In the genomic region with DNA sequence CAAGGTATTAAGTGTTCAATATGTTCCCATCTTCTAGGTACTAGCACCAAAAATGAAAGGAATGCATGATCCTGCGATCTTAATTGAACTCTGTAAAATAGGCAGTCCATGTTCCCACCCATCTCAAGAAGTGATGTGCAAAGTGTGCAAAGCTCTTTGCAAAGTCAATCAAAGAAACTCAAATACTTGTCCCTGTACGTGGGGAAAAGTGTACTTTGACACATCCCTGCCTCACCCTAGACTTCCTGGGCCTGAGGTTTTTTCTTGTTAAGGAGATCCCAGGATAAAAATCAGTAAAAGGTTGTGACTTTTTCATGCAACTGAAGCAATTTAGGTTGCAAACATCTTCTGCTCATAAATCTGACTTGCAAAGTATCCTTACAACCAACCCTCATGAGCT, we compare ENCODE assay signal across 16 cellular contexts. TPM values are rescaled to one million over a fixed set of nuclear protein-coding genes. Genes with fewer than 3 reads are reported as not detected.
A peak's percentile ranks its signal among the peaks of the same experiment; 100 is the strongest.
DNase-seq lines count a peak whose midpoint lies in the region; ATAC-seq and TF ChIP-seq lines count a peak whose summit lies in the region.
"Had no signal": no experiment of that assay in that cellular context is flagged by ENCODE, and none has a peak within 500 bp of the region (broad histone marks: within the 10 kb centered on the region; RNA-seq: fewer than 3 reads in every experiment).

No MANE protein-coding gene starts in this region.

- peaks cover 58% of the 10 kb centered on the region for H3K4me1 Mint-ChIP-seq in activated naive CD8-positive, alpha-beta T cell treated with anti-CD3 and anti-CD28 coated beads, Interleukin-2, amount 50 U/mL, for 24 hours
- H3K4me1 Mint-ChIP-seq in natural killer cell, result peaks cover 76 to 81% of the 10 kb centered on the region in 2 donors

- no peak for DNase-seq in left ventricle myocardium inferior
- DNase-seq in cardiac septum (ENCODE audit: low spot score), result no peak
- no peak for DNase-seq in activated naive CD8-positive, alpha-beta T cell treated with anti-CD3 and anti-CD28 coated beads, Interleukin-2, amount 50 U/mL, for 24 hours
- no peak for DNase-seq in natural killer cell
- no peak for DNase-seq in RPMI8226
- DNase-seq in HuH-7.5 (ENCODE audit: low spot score), result no peak
- no peak for DNase-seq in NCI-H2196 treated with DMSO at 0.1 percent for 48 hours (lab: John Stamatoyannopoulos, UW; ENCODE audit: unreplicated experiment)
- DNase-seq: activated gamma-delta T cell, erythroblast, NCI-H2029, nephron progenitor cell, SHP77 had no signal

- H3K4me3 Mint-ChIP-seq in activated naive CD8-positive, alpha-beta T cell treated with anti-CD3 and anti-CD28 coated beads, Interleukin-2, amount 50 U/mL, for 24 hours, result no peak overlapping the region
- no peak overlapping the region for H3K4me3 Mint-ChIP-seq in natural killer cell
- H3K4me3 Mint-ChIP-seq: nephron progenitor cell; stimulated activated effector memory CD8-positive, alpha-beta T cell treated with anti-CD3 and anti-CD28 coated beads, Interleukin-12 subunit alpha, Interleukin-12 subunit beta, amount 100 ng/mL, for 72 hours had no signal

- intact Hi-C loops in left ventricle myocardium inferior (cut with micrococcal nuclease) (no loop called here), cardiac septum (cut with DNase I) (loop anchor here (2.0 kb wide), 1 partner anchor 25 kb away; no protein-coding TSS in a partner anchor), natural killer cell (cut with micrococcal nuclease) (no loop called here)

- ATAC-seq in activated naive CD8-positive, alpha-beta T cell treated with anti-CD3 and anti-CD28 coated beads, Interleukin-2, amount 50 U/mL, for 24 hours, result no peak
- ATAC-seq in natural killer cell (no peak), GM18873 (IDR thresholded peaks at IDR 0.05; ENCODE audit: low FRiP score, unreplicated experiment) (no peak)
- ATAC-seq: GM12878; stimulated activated effector memory CD8-positive, alpha-beta T cell treated with anti-CD3 and anti-CD28 coated beads, Interleukin-12 subunit alpha, Interleukin-12 subunit beta, amount 100 ng/mL, for 72 hours had no signal

- H3K4me1 ChIP-seq in left ventricle myocardium inferior, result peaks cover 100% of the 10 kb centered on the region

- H3K27me3 Mint-ChIP-seq in activated naive CD8-positive, alpha-beta T cell treated with anti-CD3 and anti-CD28 coated beads, Interleukin-2, amount 50 U/mL, for 24 hours, result no peaks in the 10 kb centered on the region
- H3K27me3 Mint-ChIP-seq in natural killer cell (ENCODE audit: low read depth in 2 of 2), result no peaks in the 10 kb centered on the region

- H3K36me3 Mint-ChIP-seq in activated naive CD8-positive, alpha-beta T cell treated with anti-CD3 and anti-CD28 coated beads, Interleukin-2, amount 50 U/mL, for 24 hours (ENCODE audit: low read depth), result peaks cover 43% of the 10 kb centered on the region
- H3K36me3 Mint-ChIP-seq in natural killer cell, result no peaks in the 10 kb centered on the region

- peak overlapping the region; percentile 26 for H3K27ac Mint-ChIP-seq in activated naive CD8-positive, alpha-beta T cell treated with anti-CD3 and anti-CD28 coated beads, Interleukin-2, amount 50 U/mL, for 24 hours
- H3K27ac Mint-ChIP-seq in natural killer cell, result peak overlapping the region; percentile 91 to 93
- H3K27ac Mint-ChIP-seq: nephron progenitor cell; stimulated activated effector memory CD8-positive, alpha-beta T cell treated with anti-CD3 and anti-CD28 coated beads, Interleukin-12 subunit alpha, Interleukin-12 subunit beta, amount 100 ng/mL, for 72 hours had no signal

- no peaks in the 10 kb centered on the region for H3K9me3 Mint-ChIP-seq in activated naive CD8-positive, alpha-beta T cell treated with anti-CD3 and anti-CD28 coated beads, Interleukin-2, amount 50 U/mL, for 24 hours
- H3K9me3 Mint-ChIP-seq in natural killer cell, result no peaks in the 10 kb centered on the region
- H3K9me3 Mint-ChIP-seq: nephron progenitor cell; stimulated activated effector memory CD8-positive, alpha-beta T cell treated with anti-CD3 and anti-CD28 coated beads, Interleukin-12 subunit alpha, Interleukin-12 subunit beta, amount 100 ng/mL, for 72 hours had no signal

- TF ChIP-seq CTCF in left ventricle myocardium inferior (IDR thresholded peaks at IDR 0.05; ENCODE audit: borderline replicate concordance), result no peak
- TF ChIP-seq CTCF in natural killer cell (IDR thresholded peaks at IDR 0.05), result no peak

- H3K9me3 ChIP-seq in left ventricle myocardium inferior (replicated peaks), result no peaks in the 10 kb centered on the region

- no peak overlapping the region for H3K4me3 ChIP-seq in left ventricle myocardium inferior
- H3K4me3 ChIP-seq: GM12878, lung had no signal

- H3K27ac ChIP-seq in left ventricle myocardium inferior (replicated peaks), result peak overlapping the region; percentile 87

- peaks cover 20% of the 10 kb centered on the region for H3K36me3 ChIP-seq in left ventricle myocardium inferior

- no peaks in the 10 kb centered on the region for H3K27me3 ChIP-seq in left ventricle myocardium inferior (ENCODE audit: low read depth)

RNA-seq across cellular contexts. Expression of a gene that starts 25.3 kb away (rescaled TPM):
- 73.2 TPM for total RNA-seq in left ventricle myocardium inferior
- total RNA-seq in cardiac septum, result 95.7 TPM
- 100 to 1,000 TPM; 223 to 298 (median 289) TPM for total RNA-seq in natural killer cell

RNA-seq across cellular contexts. Expression of a gene that starts 26.6 kb away (rescaled TPM):
- total RNA-seq in left ventricle myocardium inferior, result 50.7 TPM
- 66.5 TPM for total RNA-seq in cardiac septum
- 10 to 100 TPM; 76.0 to 99.8 (median 84.6) TPM for total RNA-seq in natural killer cell
